Comparison of ENCODE assay signal across 23 cellular contexts in genomic region chr17:35972945-35973332, GRCh38. TPM values are rescaled to one million over a fixed set of nuclear protein-coding genes. Genes with fewer than 3 reads are reported as not detected.
"Had no signal": no experiment of that assay in that cellular context is flagged by ENCODE, and none has a peak within 500 bp of the region (broad histone marks: within the 10 kb centered on the region; RNA-seq: fewer than 3 reads in every experiment).

No MANE protein-coding gene starts in this region.

- H3K4me3 Mint-ChIP-seq: activated CD4-positive, alpha-beta memory T cell treated with anti-CD3 and anti-CD28 coated beads for 36 hours; activated naive CD8-positive, alpha-beta T cell treated with anti-CD3 and anti-CD28 coated beads, Interleukin-2, amount 10 ng/mL, durations not matched to agents 7 days and 5 days; naive thymus-derived CD8-positive, alpha-beta T cell; stimulated activated naive B cell treated with anti-CD40 and anti-IgM and Interleukin-4, amounts not matched to agents 10 μg/mL and 1 μg/mL and 100 μg/mL, for 72 hours had no signal

- H3K27me3 ChIP-seq: neutrophil, uterus had no signal

- FAIRE-seq: endometrium, frontal cortex, TTC549 had no signal

- H3K4me1 ChIP-seq: uterus had no signal

- H3K36me3 Mint-ChIP-seq: activated CD4-positive, alpha-beta memory T cell treated with anti-CD3 and anti-CD28 coated beads for 36 hours; activated naive CD8-positive, alpha-beta T cell treated with anti-CD3 and anti-CD28 coated beads, Interleukin-2, amount 10 ng/mL, durations not matched to agents 7 days and 5 days; naive thymus-derived CD8-positive, alpha-beta T cell; stimulated activated naive B cell treated with anti-CD40 and anti-IgM and Interleukin-4, amounts not matched to agents 10 μg/mL and 1 μg/mL and 100 μg/mL, for 72 hours had no signal

- H3K9me3 Mint-ChIP-seq: activated CD4-positive, alpha-beta memory T cell treated with anti-CD3 and anti-CD28 coated beads for 36 hours; activated naive CD8-positive, alpha-beta T cell treated with anti-CD3 and anti-CD28 coated beads, Interleukin-2, amount 10 ng/mL, durations not matched to agents 7 days and 5 days; naive thymus-derived CD8-positive, alpha-beta T cell; stimulated activated naive B cell treated with anti-CD40 and anti-IgM and Interleukin-4, amounts not matched to agents 10 μg/mL and 1 μg/mL and 100 μg/mL, for 72 hours had no signal

- H3K27ac Mint-ChIP-seq: activated CD4-positive, alpha-beta memory T cell treated with anti-CD3 and anti-CD28 coated beads for 36 hours; activated naive CD8-positive, alpha-beta T cell treated with anti-CD3 and anti-CD28 coated beads, Interleukin-2, amount 10 ng/mL, durations not matched to agents 7 days and 5 days; stimulated activated naive B cell treated with anti-CD40 and anti-IgM and Interleukin-4, amounts not matched to agents 10 μg/mL and 1 μg/mL and 100 μg/mL, for 72 hours had no signal

- ATAC-seq: naive thymus-derived CD8-positive, alpha-beta T cell; stimulated activated naive B cell treated with anti-CD40 and anti-IgM and Interleukin-4, amounts not matched to agents 10 μg/mL and 1 μg/mL and 100 μg/mL, for 72 hours had no signal

- H3K27ac ChIP-seq: neutrophil had no signal

- H3K4me3 ChIP-seq: dorsolateral prefrontal cortex, spleen, uterus had no signal

- DNase-seq: activated CD4-positive, alpha-beta memory T cell treated with anti-CD3 and anti-CD28 coated beads for 36 hours; activated CD4-positive, alpha-beta T cell treated with anti-CD3 and anti-CD28 coated beads for 1 hour; activated gamma-delta T cell; activated naive CD8-positive, alpha-beta T cell treated with anti-CD3 and anti-CD28 coated beads, Interleukin-2, amount 10 ng/mL, durations not matched to agents 7 days and 5 days; activated T-cell treated with anti-CD3 and anti-CD28 coated beads, Interleukin-2, amount 50 U/mL, for 48 hours; anterior cingulate cortex; dorsolateral prefrontal cortex; naive thymus-derived CD8-positive, alpha-beta T cell; spleen; stimulated activated CD4-positive, alpha-beta T cell treated with anti-CD3 and anti-CD28 coated beads, Interleukin-1b, Interleukin-23, amount 100 ng/mL, for 48 hours; stimulated activated naive B cell treated with anti-CD40 and anti-IgM and Interleukin-4, amounts not matched to agents 10 μg/mL and 1 μg/mL and 100 μg/mL, for 72 hours; T-helper 2 cell; uterus had no signal

- H3K9me3 ChIP-seq: neutrophil, spleen, uterus had no signal

- H3K36me3 ChIP-seq: neutrophil, spleen, uterus had no signal

RNA-seq across cellular contexts. Expression of gene CCL16, which starts 8.4 kb away (rescaled TPM):
- total RNA-seq: activated CD4-positive, alpha-beta memory T cell treated with anti-CD3 and anti-CD28 coated beads for 36 hours; activated naive CD8-positive, alpha-beta T cell treated with anti-CD3 and anti-CD28 coated beads, Interleukin-2, amount 10 ng/mL, durations not matched to agents 7 days and 5 days; cerebellum; dorsolateral prefrontal cortex; frontal cortex; lung microvascular endothelial cell; mononuclear cell; naive thymus-derived CD8-positive, alpha-beta T cell; temporal lobe had no signal
- polyA plus RNA-seq: naive thymus-derived CD8-positive, alpha-beta T cell had no signal

RNA-seq across cellular contexts. Expression of gene CCL14, which starts 13.6 kb away (rescaled TPM):
- total RNA-seq: activated CD4-positive, alpha-beta memory T cell treated with anti-CD3 and anti-CD28 coated beads for 36 hours; activated naive CD8-positive, alpha-beta T cell treated with anti-CD3 and anti-CD28 coated beads, Interleukin-2, amount 10 ng/mL, durations not matched to agents 7 days and 5 days; frontal cortex; mononuclear cell; naive thymus-derived CD8-positive, alpha-beta T cell; temporal lobe had no signal
- polyA plus RNA-seq: naive thymus-derived CD8-positive, alpha-beta T cell had no signal

RNA-seq across cellular contexts. Expression of gene CCL15, which starts 28.4 kb away (rescaled TPM):
- total RNA-seq: activated CD4-positive, alpha-beta memory T cell treated with anti-CD3 and anti-CD28 coated beads for 36 hours; activated naive CD8-positive, alpha-beta T cell treated with anti-CD3 and anti-CD28 coated beads, Interleukin-2, amount 10 ng/mL, durations not matched to agents 7 days and 5 days; cerebellum; dorsolateral prefrontal cortex; frontal cortex; lung microvascular endothelial cell; mononuclear cell; naive thymus-derived CD8-positive, alpha-beta T cell; posterior vena cava; right cardiac atrium; spleen; temporal lobe had no signal
- polyA plus RNA-seq: naive thymus-derived CD8-positive, alpha-beta T cell; right cardiac atrium had no signal

RNA-seq across cellular contexts. Expression of gene LYZL6, which starts 29.4 kb away (rescaled TPM):
- total RNA-seq: activated CD4-positive, alpha-beta memory T cell treated with anti-CD3 and anti-CD28 coated beads for 36 hours; activated naive CD8-positive, alpha-beta T cell treated with anti-CD3 and anti-CD28 coated beads, Interleukin-2, amount 10 ng/mL, durations not matched to agents 7 days and 5 days; cerebellum; dorsolateral prefrontal cortex; frontal cortex; lung microvascular endothelial cell; mononuclear cell; naive thymus-derived CD8-positive, alpha-beta T cell; posterior vena cava; right cardiac atrium; spleen; temporal lobe; uterus had no signal
- polyA plus RNA-seq: naive thymus-derived CD8-positive, alpha-beta T cell; right cardiac atrium; spleen had no signal

RNA-seq across cellular contexts. Expression of gene RDM1, which starts 42.4 kb away (rescaled TPM):
- total RNA-seq: lung microvascular endothelial cell, mononuclear cell, posterior vena cava, right cardiac atrium had no signal
- polyA plus RNA-seq: right cardiac atrium had no signal
